ENCODE assay signal across 21 cellular contexts in genomic region chr4:68995292-68995691, GRCh38. TPM values are rescaled to one million over a fixed set of nuclear protein-coding genes. Genes with fewer than 3 reads are reported as not detected.
DNase-seq lines count a peak whose midpoint lies in the region; ATAC-seq and TF ChIP-seq lines count a peak whose summit lies in the region.
"Had no signal": no experiment of that assay in that cellular context is flagged by ENCODE, and none has a peak within 500 bp of the region (broad histone marks: within the 10 kb centered on the region; RNA-seq: fewer than 3 reads in every experiment).

No MANE protein-coding gene starts in this region.

- no peaks in the 10 kb centered on the region for H3K9me3 Mint-ChIP-seq in activated CD8-positive, alpha-beta memory T cell treated with anti-CD3 and anti-CD28 coated beads, Interleukin-2, amount 10 ng/mL, durations not matched to agents 7 days and 5 days (ENCODE audit: low read depth)
- no peaks in the 10 kb centered on the region for H3K9me3 Mint-ChIP-seq in activated CD4-positive, alpha-beta T cell treated with anti-CD3 and anti-CD28 coated beads, Interleukin-2, amount 10 ng/mL, durations not matched to agents 7 days and 5 days
- peaks cover 0 to 7% (median 2%) of the 10 kb centered on the region in 7 donors for H3K9me3 Mint-ChIP-seq in CD14-positive monocyte

- no peak overlapping the region for H3K4me3 Mint-ChIP-seq in activated CD8-positive, alpha-beta memory T cell treated with anti-CD3 and anti-CD28 coated beads, Interleukin-2, amount 10 ng/mL, durations not matched to agents 7 days and 5 days
- no peak overlapping the region for H3K4me3 Mint-ChIP-seq in activated CD4-positive, alpha-beta T cell treated with anti-CD3 and anti-CD28 coated beads, Interleukin-2, amount 10 ng/mL, durations not matched to agents 7 days and 5 days
- H3K4me3 Mint-ChIP-seq in CD14-positive monocyte = no peak overlapping the region
- H3K4me3 Mint-ChIP-seq: H9 had no signal

- CTCF ChIA-PET in activated CD8-positive, alpha-beta memory T cell treated with anti-CD3 and anti-CD28 coated beads, Interleukin-2, amount 10 ng/mL, durations not matched to agents 7 days and 5 days (lab: Charles Lee) = no interaction called here
- CTCF ChIA-PET in activated CD4-positive, alpha-beta T cell treated with anti-CD3 and anti-CD28 coated beads, Interleukin-2, amount 10 ng/mL, durations not matched to agents 7 days and 5 days (lab: Charles Lee) = no interaction called here

- H3K27me3 Mint-ChIP-seq in activated CD8-positive, alpha-beta memory T cell treated with anti-CD3 and anti-CD28 coated beads, Interleukin-2, amount 10 ng/mL, durations not matched to agents 7 days and 5 days = no peaks in the 10 kb centered on the region
- H3K27me3 Mint-ChIP-seq in activated CD4-positive, alpha-beta T cell treated with anti-CD3 and anti-CD28 coated beads, Interleukin-2, amount 10 ng/mL, durations not matched to agents 7 days and 5 days = no peaks in the 10 kb centered on the region
- H3K27me3 Mint-ChIP-seq in CD14-positive monocyte (ENCODE audit: low read depth in 3 of 3) = no peaks in the 10 kb centered on the region

- no peaks in the 10 kb centered on the region for H3K4me1 Mint-ChIP-seq in activated CD8-positive, alpha-beta memory T cell treated with anti-CD3 and anti-CD28 coated beads, Interleukin-2, amount 10 ng/mL, durations not matched to agents 7 days and 5 days
- no peaks in the 10 kb centered on the region for H3K4me1 Mint-ChIP-seq in activated CD4-positive, alpha-beta T cell treated with anti-CD3 and anti-CD28 coated beads, Interleukin-2, amount 10 ng/mL, durations not matched to agents 7 days and 5 days
- H3K4me1 Mint-ChIP-seq in CD14-positive monocyte = no peaks in the 10 kb centered on the region
- H3K4me1 Mint-ChIP-seq: H9 had no signal

- intact Hi-C loops in CD14-positive monocyte (cut with micrococcal nuclease) = no loop called here

- POLR2A ChIA-PET in activated CD4-positive, alpha-beta T cell treated with anti-CD3 and anti-CD28 coated beads, Interleukin-2, amount 10 ng/mL, durations not matched to agents 7 days and 5 days (lab: Charles Lee) = no interaction called here

- ATAC-seq in GM18498 (IDR thresholded peaks at IDR 0.05; ENCODE audit: unreplicated experiment) (peak; percentile 58), GM18870 (IDR thresholded peaks at IDR 0.05; ENCODE audit: unreplicated experiment) (peak; percentile 74), HG02623 (IDR thresholded peaks at IDR 0.05; ENCODE audit: unreplicated experiment) (peak; percentile 59), HG03095 (IDR thresholded peaks at IDR 0.05; ENCODE audit: unreplicated experiment) (peak; percentile 59)
- ATAC-seq in activated CD8-positive, alpha-beta memory T cell treated with anti-CD3 and anti-CD28 coated beads, Interleukin-2, amount 10 ng/mL, durations not matched to agents 7 days and 5 days = no peak

- H3K36me3 Mint-ChIP-seq in activated CD8-positive, alpha-beta memory T cell treated with anti-CD3 and anti-CD28 coated beads, Interleukin-2, amount 10 ng/mL, durations not matched to agents 7 days and 5 days = no peaks in the 10 kb centered on the region
- no peaks in the 10 kb centered on the region for H3K36me3 Mint-ChIP-seq in activated CD4-positive, alpha-beta T cell treated with anti-CD3 and anti-CD28 coated beads, Interleukin-2, amount 10 ng/mL, durations not matched to agents 7 days and 5 days (ENCODE audit: low read depth)
- no peaks in the 10 kb centered on the region for H3K36me3 Mint-ChIP-seq in CD14-positive monocyte

- TF ChIP-seq CTCF in CD14-positive monocyte (IDR thresholded peaks at IDR 0.05) = no peak

- no peak overlapping the region for H3K27ac Mint-ChIP-seq in activated CD8-positive, alpha-beta memory T cell treated with anti-CD3 and anti-CD28 coated beads, Interleukin-2, amount 10 ng/mL, durations not matched to agents 7 days and 5 days
- no peak overlapping the region for H3K27ac Mint-ChIP-seq in activated CD4-positive, alpha-beta T cell treated with anti-CD3 and anti-CD28 coated beads, Interleukin-2, amount 10 ng/mL, durations not matched to agents 7 days and 5 days
- no peak overlapping the region for H3K27ac Mint-ChIP-seq in CD14-positive monocyte

- DNase-seq in activated CD8-positive, alpha-beta memory T cell treated with anti-CD3 and anti-CD28 coated beads, Interleukin-2, amount 10 ng/mL, durations not matched to agents 7 days and 5 days = no peak
- DNase-seq in activated CD4-positive, alpha-beta T cell treated with anti-CD3 and anti-CD28 coated beads, Interleukin-2, amount 10 ng/mL, durations not matched to agents 7 days and 5 days = no peak
- DNase-seq in CD14-positive monocyte (ENCODE audit: low spot score) (no peak), HuH-7 (ENCODE audit: low spot score) (no peak)
- DNase-seq: GF-D8, H9, MM.1S, NCI-H1092, NCI-H146, NCI-H2029 treated with DMSO at 0.1 percent for 48 hours, NCI-H2171, NCI-H446, NCI-H69, Peyer's patch, T-helper 2 cell had no signal

RNA-seq across cellular contexts. Expression of gene UGT2A3, which starts 43.7 kb away (rescaled TPM):
- not detected for total RNA-seq in activated CD8-positive, alpha-beta memory T cell treated with anti-CD3 and anti-CD28 coated beads, Interleukin-2, amount 10 ng/mL, durations not matched to agents 7 days and 5 days
- not detected for total RNA-seq in activated CD4-positive, alpha-beta T cell treated with anti-CD3 and anti-CD28 coated beads, Interleukin-2, amount 10 ng/mL, durations not matched to agents 7 days and 5 days
- not detected for polyA plus RNA-seq in CD14-positive monocyte
- total RNA-seq: H9, LHCN-M2, SJSA1 had no signal
